19 cellular contexts compared by ENCODE assay signal in the genomic region with DNA sequence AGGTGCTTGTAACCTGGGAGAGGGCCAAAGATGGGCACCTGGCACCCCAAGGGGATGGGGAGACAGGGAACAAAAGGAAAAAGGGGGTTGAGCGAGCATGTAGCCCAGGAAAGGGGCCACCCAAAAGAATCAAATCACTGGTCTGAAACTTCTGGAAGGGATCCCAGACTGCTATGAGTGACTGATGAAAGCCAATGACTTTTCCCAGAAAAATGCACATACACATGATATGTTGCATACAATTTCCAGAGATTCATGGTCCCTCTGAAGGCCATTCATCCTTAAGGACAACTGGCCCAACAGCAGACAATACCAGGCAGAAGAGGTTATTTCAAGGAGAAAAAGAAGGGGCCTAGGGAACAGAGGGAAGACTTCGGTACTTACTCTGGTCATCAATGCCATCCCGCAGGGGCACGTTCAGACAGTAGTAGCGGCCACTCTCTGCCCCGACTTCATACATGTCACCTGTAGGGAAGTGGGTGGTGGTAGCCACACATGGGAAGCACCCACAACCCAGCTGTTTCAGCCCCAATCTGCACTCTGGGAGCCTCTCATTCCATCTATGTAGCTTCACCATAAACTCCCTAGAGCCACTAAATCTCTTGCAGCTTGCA. TPM values are rescaled to one million over a fixed set of nuclear protein-coding genes. Genes with fewer than 3 reads are reported as not detected.
DNase-seq lines count a peak whose midpoint lies in the region; ATAC-seq lines count a peak whose summit lies in the region.
"Had no signal": no experiment of that assay in that cellular context is flagged by ENCODE, and none has a peak within 500 bp of the region (broad histone marks: within the 10 kb centered on the region; RNA-seq: fewer than 3 reads in every experiment).

No MANE protein-coding gene starts in this region.

- no peak overlapping the region for H3K4me3 ChIP-seq in CD4-positive, CD25-positive, alpha-beta regulatory T cell (ENCODE audit: low read depth, low read length)
- H3K4me3 ChIP-seq: BLaER1 treated with 17β-estradiol and CSF1 and Interleukin-3, amounts not matched to agents 10 nM and 100 nM; GM23338; MG63; SK-N-MC had no signal

- no peak overlapping the region for H3K4me3 Mint-ChIP-seq in CD4-positive, CD25-positive, alpha-beta regulatory T cell
- H3K4me3 Mint-ChIP-seq in T-helper 17 cell = no peak overlapping the region
- H3K4me3 Mint-ChIP-seq in activated T-helper 1 cell treated with anti-CD3 and anti-CD28 coated beads, Interleukin-12 subunit alpha, Interleukin-12 subunit beta, Interleukin-2, Interleukin-4 antibody, amounts not matched to agents 30 ng/mL and 10 ng/mL and 1 ng/mL, durations not matched to agents 14 hours and 24 hours and 36 hours = no peak overlapping the region
- H3K4me3 Mint-ChIP-seq: GM23338 had no signal

- H3K27ac Mint-ChIP-seq in CD4-positive, CD25-positive, alpha-beta regulatory T cell = peak overlapping the region in 2 of 3 donors; percentile 30 to 65
- peak overlapping the region; percentile 32 for H3K27ac Mint-ChIP-seq in T-helper 17 cell
- H3K27ac Mint-ChIP-seq in activated T-helper 1 cell treated with anti-CD3 and anti-CD28 coated beads, Interleukin-12 subunit alpha, Interleukin-12 subunit beta, Interleukin-2, Interleukin-4 antibody, amounts not matched to agents 30 ng/mL and 10 ng/mL and 1 ng/mL, durations not matched to agents 14 hours and 24 hours and 36 hours = no peak overlapping the region
- H3K27ac Mint-ChIP-seq: GM23338 had no signal

- intact Hi-C loops in activated T-helper 1 cell treated with anti-CD3 and anti-CD28 coated beads, Interleukin-12 subunit alpha, Interleukin-12 subunit beta, Interleukin-2, Interleukin-4 antibody, amounts not matched to agents 30 ng/mL and 10 ng/mL and 1 ng/mL, durations not matched to agents 14 hours and 24 hours and 36 hours (cut with micrococcal nuclease) = no loop called here

- no peak overlapping the region for H3K27ac ChIP-seq in CD4-positive, CD25-positive, alpha-beta regulatory T cell (ENCODE audit: insufficient read depth, low read length, poor library complexity, severe bottlenecking)
- H3K27ac ChIP-seq: BLaER1 treated with 17β-estradiol and CSF1 and Interleukin-3, amounts not matched to agents 10 nM and 100 nM; KMS-11; SK-N-MC had no signal

- H3K27me3 ChIP-seq in CD4-positive, CD25-positive, alpha-beta regulatory T cell (ENCODE audit: control insufficient read depth, insufficient read depth, low read length) = no peaks in the 10 kb centered on the region
- H3K27me3 ChIP-seq: BLaER1 treated with 17β-estradiol and CSF1 and Interleukin-3, amounts not matched to agents 10 nM and 100 nM; MG63 had no signal

- H3K9me3 ChIP-seq in CD4-positive, CD25-positive, alpha-beta regulatory T cell (ENCODE audit: control insufficient read depth in 2 of 2, low read length in 2 of 2) = no peaks in the 10 kb centered on the region
- H3K9me3 ChIP-seq in T-helper 17 cell (ENCODE audit: control insufficient read depth, low read length, poor library complexity, severe bottlenecking) = no peaks in the 10 kb centered on the region
- H3K9me3 ChIP-seq: BLaER1 treated with 17β-estradiol and CSF1 and Interleukin-3, amounts not matched to agents 10 nM and 100 nM; MG63 had no signal

- peaks cover 60% of the 10 kb centered on the region for H3K36me3 Mint-ChIP-seq in CD4-positive, CD25-positive, alpha-beta regulatory T cell
- H3K36me3 Mint-ChIP-seq in T-helper 17 cell (ENCODE audit: low read depth) = peaks cover 9% of the 10 kb centered on the region
- peaks cover 52% of the 10 kb centered on the region for H3K36me3 Mint-ChIP-seq in activated T-helper 1 cell treated with anti-CD3 and anti-CD28 coated beads, Interleukin-12 subunit alpha, Interleukin-12 subunit beta, Interleukin-2, Interleukin-4 antibody, amounts not matched to agents 30 ng/mL and 10 ng/mL and 1 ng/mL, durations not matched to agents 14 hours and 24 hours and 36 hours (ENCODE audit: low read depth)

- ATAC-seq in CD4-positive, CD25-positive, alpha-beta regulatory T cell (ENCODE audit: low read depth in 2 of 2) = no peak
- ATAC-seq in T-helper 17 cell (no peak), HG02852 (IDR thresholded peaks at IDR 0.05; ENCODE audit: unreplicated experiment) (no peak), GM21447 (IDR thresholded peaks at IDR 0.05; ENCODE audit: unreplicated experiment) (no peak)
- ATAC-seq: GM23338, Panc1 had no signal

- no peaks in the 10 kb centered on the region for H3K9me3 Mint-ChIP-seq in CD4-positive, CD25-positive, alpha-beta regulatory T cell
- H3K9me3 Mint-ChIP-seq in activated T-helper 1 cell treated with anti-CD3 and anti-CD28 coated beads, Interleukin-12 subunit alpha, Interleukin-12 subunit beta, Interleukin-2, Interleukin-4 antibody, amounts not matched to agents 30 ng/mL and 10 ng/mL and 1 ng/mL, durations not matched to agents 14 hours and 24 hours and 36 hours = no peaks in the 10 kb centered on the region
- H3K9me3 Mint-ChIP-seq: GM23338 had no signal

- H3K27me3 Mint-ChIP-seq in CD4-positive, CD25-positive, alpha-beta regulatory T cell = no peaks in the 10 kb centered on the region
- no peaks in the 10 kb centered on the region for H3K27me3 Mint-ChIP-seq in T-helper 17 cell
- H3K27me3 Mint-ChIP-seq in activated T-helper 1 cell treated with anti-CD3 and anti-CD28 coated beads, Interleukin-12 subunit alpha, Interleukin-12 subunit beta, Interleukin-2, Interleukin-4 antibody, amounts not matched to agents 30 ng/mL and 10 ng/mL and 1 ng/mL, durations not matched to agents 14 hours and 24 hours and 36 hours (ENCODE audit: insufficient read depth) = no peaks in the 10 kb centered on the region

- peaks cover 16 to 25% (median 18%) of the 10 kb centered on the region in 4 donors for H3K4me1 Mint-ChIP-seq in CD4-positive, CD25-positive, alpha-beta regulatory T cell
- H3K4me1 Mint-ChIP-seq in T-helper 17 cell = peaks cover 9% of the 10 kb centered on the region
- H3K4me1 Mint-ChIP-seq in activated T-helper 1 cell treated with anti-CD3 and anti-CD28 coated beads, Interleukin-12 subunit alpha, Interleukin-12 subunit beta, Interleukin-2, Interleukin-4 antibody, amounts not matched to agents 30 ng/mL and 10 ng/mL and 1 ng/mL, durations not matched to agents 14 hours and 24 hours and 36 hours (ENCODE audit: low read depth) = peaks cover 17% of the 10 kb centered on the region

- H3K36me3 ChIP-seq in CD4-positive, CD25-positive, alpha-beta regulatory T cell (ENCODE audit: control insufficient read depth, insufficient read depth, low read length) = peaks cover 65% of the 10 kb centered on the region

- peaks cover 13% of the 10 kb centered on the region for H3K4me1 ChIP-seq in CD4-positive, CD25-positive, alpha-beta regulatory T cell (ENCODE audit: control insufficient read depth, insufficient read depth, low read length, poor library complexity, severe bottlenecking)

- DNase-seq in CD4-positive, CD25-positive, alpha-beta regulatory T cell = no peak
- DNase-seq in T-helper 17 cell (no peak), iris pigment epithelial cell (ENCODE audit: low read depth) (peak; percentile 32)
- no peak for DNase-seq in activated T-helper 1 cell treated with anti-CD3 and anti-CD28 coated beads, Interleukin-12 subunit alpha, Interleukin-12 subunit beta, Interleukin-2, Interleukin-4 antibody, amounts not matched to agents 30 ng/mL and 10 ng/mL and 1 ng/mL, durations not matched to agents 14 hours and 24 hours and 36 hours (ENCODE audit: low spot score)
- DNase-seq: DND-41, GF-D8, MG63, NCI-H1105, NCI-H1694 treated with DMSO at 0.1 percent for 48 hours, NCI-H226, NCI-H524 treated with DMSO at 0.1 percent for 48 hours, Right ventricle myocardium superior had no signal

RNA-seq across cellular contexts. Expression of gene HDAC3, which starts 8.4 kb away (rescaled TPM):
- 83.9 TPM for total RNA-seq in CD4-positive, CD25-positive, alpha-beta regulatory T cell
- 100 to 1,000 TPM in 1 of 4 donors, 10 to 100 TPM in 3; 94.0 to 102 (median 96.1) TPM for polyA plus RNA-seq in CD4-positive, CD25-positive, alpha-beta regulatory T cell
- total RNA-seq in T-helper 17 cell = 10 to 100 TPM; 67.7 to 79.2 TPM
- 83.1 and 87.2 TPM in 2 replicates for total RNA-seq in activated T-helper 1 cell treated with anti-CD3 and anti-CD28 coated beads, Interleukin-12 subunit alpha, Interleukin-12 subunit beta, Interleukin-2, Interleukin-4 antibody, amounts not matched to agents 30 ng/mL and 10 ng/mL and 1 ng/mL, durations not matched to agents 14 hours and 24 hours and 36 hours

RNA-seq across cellular contexts. Expression of gene RELL2, which starts 8.5 kb away (rescaled TPM):
- total RNA-seq in CD4-positive, CD25-positive, alpha-beta regulatory T cell = 20.5 TPM
- polyA plus RNA-seq in CD4-positive, CD25-positive, alpha-beta regulatory T cell = 1 to 10 TPM; 2.4 to 5.5 (median 3.5) TPM
- total RNA-seq in T-helper 17 cell = 10 to 100 TPM; 17.2 to 17.8 TPM
- total RNA-seq in activated T-helper 1 cell treated with anti-CD3 and anti-CD28 coated beads, Interleukin-12 subunit alpha, Interleukin-12 subunit beta, Interleukin-2, Interleukin-4 antibody, amounts not matched to agents 30 ng/mL and 10 ng/mL and 1 ng/mL, durations not matched to agents 14 hours and 24 hours and 36 hours = 19.3 and 19.5 TPM in 2 replicates

RNA-seq across cellular contexts. Expression of gene DIAPH1, which starts 9.5 kb away (rescaled TPM):
- 287 TPM for total RNA-seq in CD4-positive, CD25-positive, alpha-beta regulatory T cell
- polyA plus RNA-seq in CD4-positive, CD25-positive, alpha-beta regulatory T cell = 100 to 1,000 TPM in 1 of 4 donors, 10 to 100 TPM in 3; 86.1 to 105 (median 90.7) TPM
- total RNA-seq in T-helper 17 cell = 100 to 1,000 TPM; 256 to 327 TPM
- total RNA-seq in activated T-helper 1 cell treated with anti-CD3 and anti-CD28 coated beads, Interleukin-12 subunit alpha, Interleukin-12 subunit beta, Interleukin-2, Interleukin-4 antibody, amounts not matched to agents 30 ng/mL and 10 ng/mL and 1 ng/mL, durations not matched to agents 14 hours and 24 hours and 36 hours = 221 and 234 TPM in 2 replicates

RNA-seq across cellular contexts. Expression of gene FCHSD1, which starts 22.9 kb away (rescaled TPM):
- 115 TPM for total RNA-seq in CD4-positive, CD25-positive, alpha-beta regulatory T cell
- polyA plus RNA-seq in CD4-positive, CD25-positive, alpha-beta regulatory T cell = 10 to 100 TPM in 1 of 4 donors, 1 to 10 TPM in 3; 7.7 to 16.0 (median 8.2) TPM
- 10 to 100 TPM; 77.6 to 82.2 TPM for total RNA-seq in T-helper 17 cell
- 37.0 and 37.1 TPM in 2 replicates for total RNA-seq in activated T-helper 1 cell treated with anti-CD3 and anti-CD28 coated beads, Interleukin-12 subunit alpha, Interleukin-12 subunit beta, Interleukin-2, Interleukin-4 antibody, amounts not matched to agents 30 ng/mL and 10 ng/mL and 1 ng/mL, durations not matched to agents 14 hours and 24 hours and 36 hours

RNA-seq across cellular contexts. Expression of gene ARAP3, which starts 53.7 kb away (rescaled TPM):
- total RNA-seq in CD4-positive, CD25-positive, alpha-beta regulatory T cell = 6.1 TPM
- 1 to 10 TPM in 1 of 4 donors, under 1 TPM in 2, not detected in 1; 0.25 to 1.3 (median 0.30) TPM for polyA plus RNA-seq in CD4-positive, CD25-positive, alpha-beta regulatory T cell
- total RNA-seq in T-helper 17 cell = 1 to 10 TPM; 1.3 to 3.2 TPM
- total RNA-seq in activated T-helper 1 cell treated with anti-CD3 and anti-CD28 coated beads, Interleukin-12 subunit alpha, Interleukin-12 subunit beta, Interleukin-2, Interleukin-4 antibody, amounts not matched to agents 30 ng/mL and 10 ng/mL and 1 ng/mL, durations not matched to agents 14 hours and 24 hours and 36 hours = 7.1 and 7.2 TPM in 2 replicates
